In genomic region chr2:147355706-147356105, GRCh38 we compare ENCODE assay signal across 21 cellular contexts.
DNase-seq lines count a peak whose midpoint lies in the region; ATAC-seq, FAIRE-seq and TF ChIP-seq lines count a peak whose summit lies in the region.
"Had no signal": no experiment of that assay in that cellular context is flagged by ENCODE, and none has a peak within 500 bp of the region (broad histone marks: within the 10 kb centered on the region; RNA-seq: fewer than 3 reads in every experiment).

No MANE protein-coding gene starts in this region.

- no peaks in the 10 kb centered on the region for H3K79me2 ChIP-seq in mammary epithelial cell (ENCODE audit: insufficient read depth, low read length)
- no peaks in the 10 kb centered on the region for H3K79me2 ChIP-seq in mesendoderm (ENCODE audit: control insufficient read depth, insufficient read depth, low read length)

- H3K4me2 ChIP-seq in mammary epithelial cell (ENCODE audit: insufficient read depth, low read depth, low read length) (peak overlapping the region; percentile 91), mesendoderm (ENCODE audit: low read length) (no peak overlapping the region)

- 12% methylated on average over 4 of the region's 4 CpGs for WGBS in mammary epithelial cell (ENCODE audit: low coverage, missing lambda C conversion rate)
- WGBS in mesendoderm (ENCODE audit: extremely low coverage, insufficient coverage, low lambda C conversion rate) = no CpG with 5 or more reads among the region's 4 CpGs

- H3K56ac ChIP-seq in mesendoderm (ENCODE audit: low read length) = peak overlapping the region; percentile 40

- TF ChIP-seq CTCF in natural killer cell (IDR thresholded peaks at IDR 0.05) (no peak), mammary epithelial cell (conservative IDR thresholded peaks at IDR 0.05 in 1 of 2, IDR thresholded peaks at IDR 0.05 in 1 of 2; ENCODE audit: extremely low read depth in 1 of 2, insufficient read depth in 1 of 2, low read depth in 1 of 2, low read length in 2 of 2) (no peak)

- no peak for FAIRE-seq in urothelium cell line (lab: Jason Lieb, UNC)
- FAIRE-seq in frontal cortex (lab: Jason Lieb, UNC) = no peak
- FAIRE-seq: D721Med had no signal

- no peaks in the 10 kb centered on the region for H3K9me3 Mint-ChIP-seq in natural killer cell
- no peaks in the 10 kb centered on the region for H3K9me3 Mint-ChIP-seq in natural killer cell treated with Interleukin-12 subunit alpha and Interleukin-12 subunit beta and Interleukin-15 and Interleukin-18, amount 100 ng/mL, for 72 hours
- H3K9me3 Mint-ChIP-seq: CD4-positive, alpha-beta memory T cell had no signal

- peak overlapping the region; percentile 84 for H2AFZ ChIP-seq in mammary epithelial cell (ENCODE audit: low read depth, low read length)

- H3K4me1 Mint-ChIP-seq in natural killer cell = peaks cover 7 to 9% of the 10 kb centered on the region in 2 donors
- peaks cover 0 to 3% of the 10 kb centered on the region in 2 donors for H3K4me1 Mint-ChIP-seq in natural killer cell treated with Interleukin-12 subunit alpha and Interleukin-12 subunit beta and Interleukin-15 and Interleukin-18, amount 100 ng/mL, for 72 hours (ENCODE audit: low read depth in 2 of 2)

- in situ Hi-C loops in mammary epithelial cell (cut with MboI; ENCODE audit: low sequenced_read_pairs in 2 of 2) = no loop called here

- H2BK5ac ChIP-seq in mesendoderm (ENCODE audit: low read length) = no peak overlapping the region

- intact Hi-C loops in natural killer cell (cut with micrococcal nuclease) (no loop called here), mammary epithelial cell (cut with micrococcal nuclease) (no loop called here)

- H3K27ac Mint-ChIP-seq in natural killer cell = peak overlapping the region in 1 of 2 donors; percentile 58
- no peak overlapping the region for H3K27ac Mint-ChIP-seq in natural killer cell treated with Interleukin-12 subunit alpha and Interleukin-12 subunit beta and Interleukin-15 and Interleukin-18, amount 100 ng/mL, for 72 hours
- H3K27ac Mint-ChIP-seq: CD4-positive, alpha-beta memory T cell had no signal

- H3K4me1 ChIP-seq in mammary epithelial cell (ENCODE audit: insufficient read depth, low read length) (peaks cover 7% of the 10 kb centered on the region), mesendoderm (ENCODE audit: control insufficient read depth, low read depth, low read length) (no peaks in the 10 kb centered on the region)

- no peaks in the 10 kb centered on the region for H3K9me3 ChIP-seq in mammary epithelial cell (replicated peaks; ENCODE audit: insufficient read depth, low read length)
- H3K9me3 ChIP-seq: SJCRH30 had no signal

- peak in 2 of 3 donors; percentile 7 to 16 for ATAC-seq in natural killer cell
- no peak for ATAC-seq in natural killer cell treated with Interleukin-12 subunit alpha and Interleukin-12 subunit beta and Interleukin-15 and Interleukin-18, amount 100 ng/mL, for 72 hours
- ATAC-seq in GM21381 (IDR thresholded peaks at IDR 0.05; ENCODE audit: unreplicated experiment) = no peak
- ATAC-seq in HG02970 (IDR thresholded peaks at IDR 0.05; ENCODE audit: low FRiP score, unreplicated experiment) = no peak

- H2BK120ac ChIP-seq in mesendoderm (ENCODE audit: low read depth, low read length) = no peak overlapping the region

- CTCF ChIA-PET in mammary epithelial cell (lab: Charles Lee; ENCODE audit: low non-redundant PET) = no interaction called here

- H2BK15ac ChIP-seq in mesendoderm (replicated peaks; ENCODE audit: low read depth) = no peak overlapping the region

- H3K79me1 ChIP-seq in mesendoderm (ENCODE audit: low read length) = no peaks in the 10 kb centered on the region

- H4K20me1 ChIP-seq in mammary epithelial cell (ENCODE audit: insufficient read depth, low read length) = no peaks in the 10 kb centered on the region

- H4K8ac ChIP-seq in mesendoderm (ENCODE audit: low read depth, low read length) = no peak overlapping the region

- BruUV-seq in mammary epithelial cell (replicated peaks; lab: Mats Ljungman, UMichigan) = no TSS peak

- H3K27ac ChIP-seq in mammary epithelial cell (ENCODE audit: insufficient read depth, low read depth, low read length) = peak overlapping the region; percentile 34
- no peak overlapping the region for H3K27ac ChIP-seq in mesendoderm (ENCODE audit: low read depth, low read length)
- H3K27ac ChIP-seq: SJCRH30 had no signal

- DNase-seq in natural killer cell (no peak), mammary epithelial cell (peak; percentile 19), mesendoderm (peak; percentile 30), urothelium cell line (ENCODE audit: low spot score) (peak; percentile 29), frontal cortex (ENCODE audit: low spot score in 2 of 2) (no peak)
- DNase-seq in natural killer cell treated with Interleukin-12 subunit alpha and Interleukin-12 subunit beta and Interleukin-15 and Interleukin-18, amount 100 ng/mL, for 72 hours (ENCODE audit: low spot score) = no peak
- DNase-seq: 8988T; DMS79; GOT3; IMR-90; Kasumi-1; NCI-H1105 treated with DMSO at 0.1 percent for 48 hours; NCI-H187; NCI-H446; NCI-H69; NK-92 treated with Interleukin-12 subunit alpha and Interleukin-12 subunit beta, amount 100 ng/mL, for 24 hours; SJCRH30 had no signal

- H3K4me3 ChIP-seq in mammary epithelial cell (replicated peaks in 1 of 3; ENCODE audit: insufficient read depth in 1 of 3, low read depth in 2 of 3, low read length in 3 of 3) (peak overlapping the region in 2 of 3 experiments; percentile 2 to 13), mesendoderm (ENCODE audit: low read length) (no peak overlapping the region)
- H3K4me3 ChIP-seq: SJCRH30 had no signal

- no peak overlapping the region for H3K18ac ChIP-seq in mesendoderm (ENCODE audit: low read length)

- H3K36me3 Mint-ChIP-seq in natural killer cell = peaks cover 8% of the 10 kb centered on the region
- peaks cover 4% of the 10 kb centered on the region for H3K36me3 Mint-ChIP-seq in natural killer cell treated with Interleukin-12 subunit alpha and Interleukin-12 subunit beta and Interleukin-15 and Interleukin-18, amount 100 ng/mL, for 72 hours
- H3K36me3 Mint-ChIP-seq: CD4-positive, alpha-beta memory T cell had no signal

- no peak overlapping the region for H3K23ac ChIP-seq in mesendoderm (ENCODE audit: low read length)

- H4K5ac ChIP-seq in mesendoderm (ENCODE audit: low read length) = no peak overlapping the region

- no peaks in the 10 kb centered on the region for H3K36me3 ChIP-seq in mammary epithelial cell (ENCODE audit: insufficient read depth, low read length)
- no peaks in the 10 kb centered on the region for H3K36me3 ChIP-seq in mesendoderm (ENCODE audit: control insufficient read depth, insufficient read depth, low read length)
- H3K36me3 ChIP-seq: SJCRH30 had no signal

- no peak overlapping the region for H3K9ac ChIP-seq in mammary epithelial cell (ENCODE audit: insufficient read depth, low read length)
- H3K9ac ChIP-seq in mesendoderm (ENCODE audit: low read length) = no peak overlapping the region

- peaks cover 0 to 6% of the 10 kb centered on the region in 2 donors for H3K27me3 Mint-ChIP-seq in natural killer cell (ENCODE audit: low read depth in 2 of 2)
- peaks cover 0 to 5% of the 10 kb centered on the region in 2 donors for H3K27me3 Mint-ChIP-seq in natural killer cell treated with Interleukin-12 subunit alpha and Interleukin-12 subunit beta and Interleukin-15 and Interleukin-18, amount 100 ng/mL, for 72 hours
- H3K27me3 Mint-ChIP-seq: CD4-positive, alpha-beta memory T cell had no signal

- H3K4me3 Mint-ChIP-seq in natural killer cell = no peak overlapping the region
- H3K4me3 Mint-ChIP-seq in natural killer cell treated with Interleukin-12 subunit alpha and Interleukin-12 subunit beta and Interleukin-15 and Interleukin-18, amount 100 ng/mL, for 72 hours = no peak overlapping the region

- no peak overlapping the region for H3K4ac ChIP-seq in mesendoderm (ENCODE audit: low read depth, low read length)

- no peaks in the 10 kb centered on the region for H3K27me3 ChIP-seq in mammary epithelial cell (ENCODE audit: insufficient read depth, low read length)
- no peaks in the 10 kb centered on the region for H3K27me3 ChIP-seq in mesendoderm (ENCODE audit: insufficient read depth, low read length, poor library complexity)
- H3K27me3 ChIP-seq: SJCRH30 had no signal

- no peak overlapping the region for H2AK5ac ChIP-seq in mesendoderm (ENCODE audit: low read length)

- dilution Hi-C loops in mammary epithelial cell (cut with HindIII; ENCODE audit: low sequenced_read_pairs) = no loop called here

Comparison
In these comparisons a context has a peak if more than half of its experiments do, and no peak if none do; other contexts are left out.
1. ATAC-seq: peak in natural killer cell (2 of 3); none in natural killer cell treated with Interleukin-12 subunit alpha and Interleukin-12 subunit beta and Interleukin-15 and Interleukin-18, amount 100 ng/mL, for 72 hours (0 of 2), GM21381 (single experiment) and HG02970 (single experiment).
2. DNase-seq: peak in mammary epithelial cell (single experiment), mesendoderm (single experiment) and urothelium cell line (single experiment); none in natural killer cell (single experiment), natural killer cell treated with Interleukin-12 subunit alpha and Interleukin-12 subunit beta and Interleukin-15 and Interleukin-18, amount 100 ng/mL, for 72 hours (single experiment) and frontal cortex (0 of 2).